In genomic region chr15:59543721-59544547, GRCh38 we compare ENCODE assay signal across 10 cellular contexts.
DNase-seq lines count a peak whose midpoint lies in the region; ATAC-seq lines count a peak whose summit lies in the region.
"Had no signal": no experiment of that assay in that cellular context is flagged by ENCODE, and none has a peak within 500 bp of the region (broad histone marks: within the 10 kb centered on the region; RNA-seq: fewer than 3 reads in every experiment).

No MANE protein-coding gene starts in this region.

- H3K36me3 Mint-ChIP-seq in activated CD8-positive, alpha-beta memory T cell treated with anti-CD3 and anti-CD28 coated beads, Interleukin-2, amount 10 ng/mL, durations not matched to agents 7 days and 5 days = no peaks in the 10 kb centered on the region
- H3K36me3 Mint-ChIP-seq in naive thymus-derived CD8-positive, alpha-beta T cell = no peaks in the 10 kb centered on the region

- peak overlapping the region; percentile 11 for H3K4me3 Mint-ChIP-seq in activated CD8-positive, alpha-beta memory T cell treated with anti-CD3 and anti-CD28 coated beads, Interleukin-2, amount 10 ng/mL, durations not matched to agents 7 days and 5 days
- H3K4me3 Mint-ChIP-seq in naive thymus-derived CD8-positive, alpha-beta T cell = no peak overlapping the region

- POLR2A ChIA-PET in naive thymus-derived CD8-positive, alpha-beta T cell (lab: Charles Lee) = no interaction called here

- ATAC-seq in activated CD8-positive, alpha-beta memory T cell treated with anti-CD3 and anti-CD28 coated beads, Interleukin-2, amount 10 ng/mL, durations not matched to agents 7 days and 5 days = peak; percentile 72
- peak; percentile 78 for ATAC-seq in HG03039 (IDR thresholded peaks at IDR 0.05; ENCODE audit: unreplicated experiment)
- peak; percentile 60 for ATAC-seq in stimulated activated naive CD8-positive, alpha-beta T cell treated with anti-CD3 and anti-CD28 coated beads, Interleukin-15, Interleukin-2, amounts not matched to agents 100 U/mL and 50 U/mL, for 24 hours
- no peak for ATAC-seq in naive thymus-derived CD8-positive, alpha-beta T cell

- H3K27ac Mint-ChIP-seq in activated CD8-positive, alpha-beta memory T cell treated with anti-CD3 and anti-CD28 coated beads, Interleukin-2, amount 10 ng/mL, durations not matched to agents 7 days and 5 days = peak overlapping the region; percentile 56
- H3K27ac Mint-ChIP-seq in naive thymus-derived CD8-positive, alpha-beta T cell = peak overlapping the region in 2 of 10 donors; percentile 56 to 62

- peaks cover 2% of the 10 kb centered on the region for H3K27me3 Mint-ChIP-seq in activated CD8-positive, alpha-beta memory T cell treated with anti-CD3 and anti-CD28 coated beads, Interleukin-2, amount 10 ng/mL, durations not matched to agents 7 days and 5 days
- peaks cover 3 to 18% (median 13%) of the 10 kb centered on the region in 5 donors for H3K27me3 Mint-ChIP-seq in naive thymus-derived CD8-positive, alpha-beta T cell

- H3K4me1 Mint-ChIP-seq in activated CD8-positive, alpha-beta memory T cell treated with anti-CD3 and anti-CD28 coated beads, Interleukin-2, amount 10 ng/mL, durations not matched to agents 7 days and 5 days = peaks cover 14% of the 10 kb centered on the region
- H3K4me1 Mint-ChIP-seq in naive thymus-derived CD8-positive, alpha-beta T cell = peaks cover 7 to 14% (median 9%) of the 10 kb centered on the region in 4 donors

- CTCF ChIA-PET in activated CD8-positive, alpha-beta memory T cell treated with anti-CD3 and anti-CD28 coated beads, Interleukin-2, amount 10 ng/mL, durations not matched to agents 7 days and 5 days (lab: Charles Lee) = interaction anchor here (2.8 kb wide), 1 partner anchor 11 kb away, joined by 16 read pairs; no protein-coding TSS in a partner anchor

- DNase-seq in activated CD8-positive, alpha-beta memory T cell treated with anti-CD3 and anti-CD28 coated beads, Interleukin-2, amount 10 ng/mL, durations not matched to agents 7 days and 5 days = peak; percentile 47
- no peak for DNase-seq in activated CD8-positive, alpha-beta memory T cell treated with anti-CD3 and anti-CD28 coated beads for 24 hours
- DNase-seq in SKM-1 treated with dmso at 0.1 percent for 144 hours (lab: John Stamatoyannopoulos, UW; ENCODE audit: unreplicated experiment) = peak; percentile 63
- DNase-seq in stimulated activated naive CD8-positive, alpha-beta T cell treated with anti-CD3 and anti-CD28 coated beads, Interleukin-15, Interleukin-2, amounts not matched to agents 100 U/mL and 50 U/mL, for 24 hours = no peak
- DNase-seq in naive thymus-derived CD8-positive, alpha-beta T cell = no peak
- DNase-seq in NCI-H748 treated with DMSO at 0.1 percent for 48 hours (lab: John Stamatoyannopoulos, UW) = no peak
- no peak for DNase-seq in GM03348 (ENCODE audit: low spot score)
- DNase-seq: left ventricle myocardium inferior, SW 1271 had no signal

- H3K9me3 Mint-ChIP-seq in activated CD8-positive, alpha-beta memory T cell treated with anti-CD3 and anti-CD28 coated beads, Interleukin-2, amount 10 ng/mL, durations not matched to agents 7 days and 5 days (ENCODE audit: low read depth) = no peaks in the 10 kb centered on the region
- no peaks in the 10 kb centered on the region for H3K9me3 Mint-ChIP-seq in naive thymus-derived CD8-positive, alpha-beta T cell

Comparison
In these comparisons a context has a peak if more than half of its experiments do, and no peak if none do; other contexts are left out.
1. DNase-seq: peak in activated CD8-positive, alpha-beta memory T cell treated with anti-CD3 and anti-CD28 coated beads, Interleukin-2, amount 10 ng/mL, durations not matched to agents 7 days and 5 days (single experiment) and SKM-1 treated with dmso at 0.1 percent for 144 hours (single experiment); none in activated CD8-positive, alpha-beta memory T cell treated with anti-CD3 and anti-CD28 coated beads for 24 hours (single experiment), stimulated activated naive CD8-positive, alpha-beta T cell treated with anti-CD3 and anti-CD28 coated beads, Interleukin-15, Interleukin-2, amounts not matched to agents 100 U/mL and 50 U/mL, for 24 hours (single experiment), naive thymus-derived CD8-positive, alpha-beta T cell (0 of 10), NCI-H748 treated with DMSO at 0.1 percent for 48 hours (single experiment) and GM03348 (single experiment).
2. ATAC-seq: peak in activated CD8-positive, alpha-beta memory T cell treated with anti-CD3 and anti-CD28 coated beads, Interleukin-2, amount 10 ng/mL, durations not matched to agents 7 days and 5 days (single experiment), HG03039 (single experiment) and stimulated activated naive CD8-positive, alpha-beta T cell treated with anti-CD3 and anti-CD28 coated beads, Interleukin-15, Interleukin-2, amounts not matched to agents 100 U/mL and 50 U/mL, for 24 hours (single experiment); none in naive thymus-derived CD8-positive, alpha-beta T cell (0 of 2).